Comparison of ENCODE assay signal across 12 cellular contexts in the genomic region with DNA sequence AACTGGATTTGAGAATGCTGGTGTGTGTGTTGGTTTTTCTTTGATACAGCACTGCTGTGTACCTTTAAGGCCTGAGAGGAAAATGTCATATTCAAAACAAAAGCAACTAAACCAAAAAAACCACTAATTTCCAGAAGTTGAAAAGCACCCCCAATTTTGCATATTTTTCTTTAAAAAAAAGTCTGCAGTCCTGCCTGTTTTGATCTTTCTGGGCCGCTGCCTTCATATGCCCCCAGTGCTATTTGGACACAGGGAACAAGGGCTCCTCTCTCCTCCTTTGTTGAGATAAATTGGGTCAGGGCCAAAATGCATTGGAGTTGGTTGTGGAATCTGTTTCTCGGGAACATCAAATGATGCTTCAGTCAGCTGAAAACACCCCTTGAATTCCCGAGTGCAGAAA. TPM values are rescaled to one million over a fixed set of nuclear protein-coding genes. Genes with fewer than 3 reads are reported as not detected.
DNase-seq lines count a peak whose midpoint lies in the region; ATAC-seq and TF ChIP-seq lines count a peak whose summit lies in the region.
"Had no signal": no experiment of that assay in that cellular context is flagged by ENCODE, and none has a peak within 500 bp of the region (broad histone marks: within the 10 kb centered on the region; RNA-seq: fewer than 3 reads in every experiment).

No MANE protein-coding gene starts in this region.

- no peaks in the 10 kb centered on the region for H3K9me3 Mint-ChIP-seq in activated CD8-positive, alpha-beta memory T cell treated with anti-CD3 and anti-CD28 coated beads, Interleukin-2, amount 10 ng/mL, durations not matched to agents 7 days and 5 days (ENCODE audit: low read depth)
- H3K9me3 Mint-ChIP-seq in stimulated activated naive B cell treated with anti-CD40 and anti-IgM and Interleukin-4, amounts not matched to agents 10 μg/mL and 1 μg/mL and 100 μg/mL, for 72 hours = peaks cover 0 to 4% of the 10 kb centered on the region in 2 donors
- H3K9me3 Mint-ChIP-seq in type B pancreatic cell = no peaks in the 10 kb centered on the region
- H3K9me3 Mint-ChIP-seq: activated naive CD4-positive, alpha-beta T cell treated with anti-CD3 and anti-CD28 coated beads, Interleukin-2, amount 10 ng/mL, durations not matched to agents 7 days and 5 days had no signal

- peak overlapping the region; percentile 21 for H3K27ac Mint-ChIP-seq in activated CD8-positive, alpha-beta memory T cell treated with anti-CD3 and anti-CD28 coated beads, Interleukin-2, amount 10 ng/mL, durations not matched to agents 7 days and 5 days
- H3K27ac Mint-ChIP-seq in stimulated activated naive B cell treated with anti-CD40 and anti-IgM and Interleukin-4, amounts not matched to agents 10 μg/mL and 1 μg/mL and 100 μg/mL, for 72 hours = peak overlapping the region; percentile 5
- H3K27ac Mint-ChIP-seq in type B pancreatic cell = no peak overlapping the region
- H3K27ac Mint-ChIP-seq: activated naive CD4-positive, alpha-beta T cell treated with anti-CD3 and anti-CD28 coated beads, Interleukin-2, amount 10 ng/mL, durations not matched to agents 7 days and 5 days had no signal

- no peak for ATAC-seq in activated CD8-positive, alpha-beta memory T cell treated with anti-CD3 and anti-CD28 coated beads, Interleukin-2, amount 10 ng/mL, durations not matched to agents 7 days and 5 days
- ATAC-seq in HG02678 (IDR thresholded peaks at IDR 0.05; ENCODE audit: unreplicated experiment) = peak; percentile 74
- peak; percentile 72 to 75 for ATAC-seq in stimulated activated naive B cell treated with anti-CD40 and anti-IgM and Interleukin-4, amounts not matched to agents 10 μg/mL and 1 μg/mL and 100 μg/mL, for 72 hours (replicated peaks)
- ATAC-seq: A549 had no signal

- H3K4me1 Mint-ChIP-seq in activated CD8-positive, alpha-beta memory T cell treated with anti-CD3 and anti-CD28 coated beads, Interleukin-2, amount 10 ng/mL, durations not matched to agents 7 days and 5 days = peaks cover 13% of the 10 kb centered on the region
- H3K4me1 Mint-ChIP-seq in stimulated activated naive B cell treated with anti-CD40 and anti-IgM and Interleukin-4, amounts not matched to agents 10 μg/mL and 1 μg/mL and 100 μg/mL, for 72 hours = peaks cover 32 to 38% of the 10 kb centered on the region in 2 donors
- H3K4me1 Mint-ChIP-seq in type B pancreatic cell (ENCODE audit: unreplicated experiment) = peaks cover 5% of the 10 kb centered on the region

- peaks cover 11% of the 10 kb centered on the region for H3K36me3 Mint-ChIP-seq in activated CD8-positive, alpha-beta memory T cell treated with anti-CD3 and anti-CD28 coated beads, Interleukin-2, amount 10 ng/mL, durations not matched to agents 7 days and 5 days
- H3K36me3 Mint-ChIP-seq in stimulated activated naive B cell treated with anti-CD40 and anti-IgM and Interleukin-4, amounts not matched to agents 10 μg/mL and 1 μg/mL and 100 μg/mL, for 72 hours = peaks cover 7 to 9% of the 10 kb centered on the region in 2 donors
- peaks cover 16% of the 10 kb centered on the region for H3K36me3 Mint-ChIP-seq in type B pancreatic cell

- H3K4me3 Mint-ChIP-seq in activated CD8-positive, alpha-beta memory T cell treated with anti-CD3 and anti-CD28 coated beads, Interleukin-2, amount 10 ng/mL, durations not matched to agents 7 days and 5 days = no peak overlapping the region
- peak overlapping the region; percentile 23 to 31 for H3K4me3 Mint-ChIP-seq in stimulated activated naive B cell treated with anti-CD40 and anti-IgM and Interleukin-4, amounts not matched to agents 10 μg/mL and 1 μg/mL and 100 μg/mL, for 72 hours
- H3K4me3 Mint-ChIP-seq in type B pancreatic cell = no peak overlapping the region
- H3K4me3 Mint-ChIP-seq: activated naive CD4-positive, alpha-beta T cell treated with anti-CD3 and anti-CD28 coated beads, Interleukin-2, amount 10 ng/mL, durations not matched to agents 7 days and 5 days had no signal

- CTCF ChIA-PET in activated CD8-positive, alpha-beta memory T cell treated with anti-CD3 and anti-CD28 coated beads, Interleukin-2, amount 10 ng/mL, durations not matched to agents 7 days and 5 days (lab: Charles Lee) = interaction anchor here (1.0 to 9.1 kb wide), 4 partner anchors 12 to 237 kb away, joined by 5 to 97 read pairs (median 29); partner anchors contain the start of gene GPT2

- H3K27me3 Mint-ChIP-seq in activated CD8-positive, alpha-beta memory T cell treated with anti-CD3 and anti-CD28 coated beads, Interleukin-2, amount 10 ng/mL, durations not matched to agents 7 days and 5 days = no peaks in the 10 kb centered on the region
- no peaks in the 10 kb centered on the region for H3K27me3 Mint-ChIP-seq in stimulated activated naive B cell treated with anti-CD40 and anti-IgM and Interleukin-4, amounts not matched to agents 10 μg/mL and 1 μg/mL and 100 μg/mL, for 72 hours
- H3K27me3 Mint-ChIP-seq in type B pancreatic cell = no peaks in the 10 kb centered on the region
- H3K27me3 Mint-ChIP-seq: activated naive CD4-positive, alpha-beta T cell treated with anti-CD3 and anti-CD28 coated beads, Interleukin-2, amount 10 ng/mL, durations not matched to agents 7 days and 5 days had no signal

- no peak for TF ChIP-seq CTCF in type B pancreatic cell (conservative IDR thresholded peaks at IDR 0.05)

- DNase-seq in activated CD8-positive, alpha-beta memory T cell treated with anti-CD3 and anti-CD28 coated beads, Interleukin-2, amount 10 ng/mL, durations not matched to agents 7 days and 5 days = no peak
- no peak for DNase-seq in activated CD8-positive, alpha-beta memory T cell treated with anti-CD3 and anti-CD28 coated beads, Interleukin-2, amount 50 U/mL, for 4 hours
- peak; percentile 47 for DNase-seq in NAMALWA (ENCODE audit: low spot score)
- no peak for DNase-seq in stimulated activated naive B cell treated with anti-CD40 and anti-IgM and Interleukin-4, amounts not matched to agents 10 μg/mL and 1 μg/mL and 100 μg/mL, for 72 hours
- DNase-seq in type B pancreatic cell (ENCODE audit: extremely low spot score, unreplicated experiment) = no peak
- DNase-seq in NCI-H187 treated with DMSO at 0.1 percent for 48 hours (lab: John Stamatoyannopoulos, UW) = no peak
- DNase-seq in DMS53 treated with DMSO at 0.1 percent for 48 hours (lab: John Stamatoyannopoulos, UW; ENCODE audit: unreplicated experiment) = no peak
- DNase-seq: activated naive CD4-positive, alpha-beta T cell treated with anti-CD3 and anti-CD28 coated beads, Interleukin-2, amount 10 ng/mL, durations not matched to agents 7 days and 5 days; NCI-H524; T1000 had no signal

RNA-seq across cellular contexts. Expression of gene GPT2, which starts 26.9 kb away (rescaled TPM):
- 10 to 100 TPM in 1 of 2 experiments, 1 to 10 TPM in 1; 9.6 to 21.4 TPM for total RNA-seq in activated CD8-positive, alpha-beta memory T cell treated with anti-CD3 and anti-CD28 coated beads, Interleukin-2, amount 10 ng/mL, durations not matched to agents 7 days and 5 days
- 28.6 and 47.8 TPM in 2 replicates for total RNA-seq in type B pancreatic cell (ENCODE audit: low replicate concordance)

Comparison
In these comparisons a context has a peak if more than half of its experiments do, and no peak if none do; other contexts are left out.
1. H3K4me3 Mint-ChIP-seq: peak in stimulated activated naive B cell treated with anti-CD40 and anti-IgM and Interleukin-4, amounts not matched to agents 10 μg/mL and 1 μg/mL and 100 μg/mL, for 72 hours (2 of 2); none in activated CD8-positive, alpha-beta memory T cell treated with anti-CD3 and anti-CD28 coated beads, Interleukin-2, amount 10 ng/mL, durations not matched to agents 7 days and 5 days (single experiment) and type B pancreatic cell (single experiment).